Comparison of ENCODE assay signal across 27 cellular contexts in the genomic region with DNA sequence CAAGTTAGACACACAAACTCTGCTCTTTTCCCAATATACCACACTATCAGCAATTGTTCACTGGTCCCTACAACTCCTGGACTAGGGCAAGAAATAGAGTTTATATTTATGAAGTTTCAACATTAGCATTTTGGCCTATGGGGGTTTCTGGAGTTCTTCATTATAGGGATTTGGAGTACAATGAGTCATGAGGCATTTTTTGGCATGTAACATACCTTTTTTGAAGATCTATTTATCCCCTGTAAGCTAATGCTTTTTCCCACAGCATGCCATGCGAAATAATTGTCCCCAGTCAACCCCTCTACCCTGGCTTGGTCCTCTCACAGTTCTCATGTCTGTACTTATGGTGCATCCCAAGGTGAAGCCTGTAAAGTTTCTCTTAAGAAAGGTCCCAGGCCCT.
A peak's percentile ranks its signal among the peaks of the same experiment; 100 is the strongest.
DNase-seq lines count a peak whose midpoint lies in the region; ATAC-seq, FAIRE-seq and TF ChIP-seq lines count a peak whose summit lies in the region.
"Had no signal": no experiment of that assay in that cellular context is flagged by ENCODE, and none has a peak within 500 bp of the region (broad histone marks: within the 10 kb centered on the region; RNA-seq: fewer than 3 reads in every experiment).

No MANE protein-coding gene starts in this region.

- TF ChIP-seq CTCF in RWPE2 (IDR thresholded peaks at IDR 0.05; ENCODE audit: poor library complexity, severe bottlenecking): no peak

- FAIRE-seq in GM19239 (lab: Jason Lieb, UNC): peak; percentile 75

- no peaks in the 10 kb centered on the region for H3K27me3 ChIP-seq in RWPE2 (ENCODE audit: insufficient read depth, poor library complexity, severe bottlenecking)
- H3K27me3 ChIP-seq: SJSA1 had no signal

- peak overlapping the region; percentile 86 for H3K27ac ChIP-seq in RWPE2 (ENCODE audit: poor library complexity, severe bottlenecking)
- H3K27ac ChIP-seq: C4-2B, HL-60 had no signal

- peaks cover 19% of the 10 kb centered on the region for H3K4me1 ChIP-seq in RWPE2 (ENCODE audit: insufficient read depth, poor library complexity, severe bottlenecking)

- H3K9me3 ChIP-seq in RWPE2 (ENCODE audit: severe bottlenecking): peaks cover 2% of the 10 kb centered on the region
- H3K9me3 ChIP-seq: SJSA1 had no signal

- H3K36me3 ChIP-seq in RWPE2 (ENCODE audit: low read depth): no peaks in the 10 kb centered on the region
- H3K36me3 ChIP-seq: SJSA1 had no signal

- DNase-seq in GM19239 (ENCODE audit: insufficient read length, low spot score) (no peak), RWPE2 (ENCODE audit: low spot score) (no peak), fibroblast of peridontal ligament (ENCODE audit: extremely low read depth) (peak; percentile 16), DMS53 (lab: John Stamatoyannopoulos, UW) (no peak), 8988T (no peak)
- DNase-seq in activated CD4-positive, alpha-beta T cell treated with anti-CD3 and anti-CD28 coated beads, Interleukin-2, amount 50 U/mL, for 4 hours: no peak
- DNase-seq in activated naive CD4-positive, alpha-beta T cell (lab: John Stamatoyannopoulos, UW): no peak
- DNase-seq: CD8-positive, alpha-beta T cell; DMS 273 treated with DMSO at 0.1 percent for 48 hours; DMS79 treated with DMSO at 0.1 percent for 48 hours; H9; HFFc6; NCI-H1092 treated with DMSO at 0.1 percent for 48 hours; NCI-H1436 treated with DMSO at 0.1 percent for 48 hours; NCI-H187 treated with DMSO at 0.1 percent for 48 hours; NCI-H2107; NCI-H446; NCI-H526; NCI-H82; NK-92 treated with Interleukin-12 subunit alpha and Interleukin-12 subunit beta, amount 100 ng/mL, for 24 hours; PC-3; Right ventricle myocardium superior; T-cell had no signal

- no peak overlapping the region for H3K4me3 ChIP-seq in RWPE2 (ENCODE audit: severe bottlenecking)
- H3K4me3 ChIP-seq: GM23338, SJSA1 had no signal

- no peak for ATAC-seq in RWPE2 (ENCODE audit: low read depth)
- ATAC-seq: CD8-positive, alpha-beta T cell; GM23338; PC-3; T-cell had no signal
